In the genomic region with DNA sequence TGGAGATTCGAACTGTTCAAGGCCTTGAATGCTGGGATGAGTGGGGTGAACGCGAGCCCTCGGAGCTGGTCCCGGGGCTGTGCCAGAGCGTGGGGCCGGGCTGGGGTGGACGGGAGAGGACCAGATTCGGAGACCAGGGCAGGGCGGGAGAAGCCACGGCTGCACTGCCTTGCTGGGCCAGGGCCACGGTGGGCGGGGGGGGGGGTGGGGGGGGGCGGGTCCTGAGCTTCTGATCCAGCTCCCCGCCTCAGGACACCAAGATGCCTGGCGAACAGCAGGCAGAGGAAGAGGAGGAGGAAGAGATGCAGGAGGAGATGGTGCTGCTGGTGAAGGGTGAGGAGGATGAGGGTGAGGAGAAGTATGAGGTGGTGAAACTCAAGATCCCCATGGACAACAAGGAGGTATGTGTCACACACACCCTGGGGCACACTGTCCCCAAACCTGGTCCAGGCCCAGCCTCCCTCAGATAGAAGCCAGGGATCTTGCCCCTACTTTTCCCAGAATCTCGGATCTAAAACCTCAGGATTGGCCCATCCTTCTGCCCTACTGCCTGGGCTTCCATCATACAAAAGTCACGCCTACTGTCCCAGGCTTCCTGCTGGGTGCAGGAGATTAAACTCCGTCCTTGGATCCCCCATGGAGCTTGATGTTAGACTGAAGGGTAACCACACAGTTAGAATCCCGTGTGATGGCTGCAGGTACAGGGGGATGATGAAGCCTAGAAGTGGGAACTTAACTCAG, we compare ENCODE assay signal across 2 cellular contexts.
TF ChIP-seq lines count a peak whose summit lies in the region.

No MANE protein-coding gene starts in this region.

TF ChIP-seq in SK-N-SH, 30 proteins besides CTCF, POLR2A, EP300 and RAD21 (continued from another document):
- no peak for TF ChIP-seq USF2 (IDR thresholded peaks at IDR 0.05; ENCODE audit: borderline replicate concordance, low read depth, low read length)
- TF ChIP-seq, protein P1, sequence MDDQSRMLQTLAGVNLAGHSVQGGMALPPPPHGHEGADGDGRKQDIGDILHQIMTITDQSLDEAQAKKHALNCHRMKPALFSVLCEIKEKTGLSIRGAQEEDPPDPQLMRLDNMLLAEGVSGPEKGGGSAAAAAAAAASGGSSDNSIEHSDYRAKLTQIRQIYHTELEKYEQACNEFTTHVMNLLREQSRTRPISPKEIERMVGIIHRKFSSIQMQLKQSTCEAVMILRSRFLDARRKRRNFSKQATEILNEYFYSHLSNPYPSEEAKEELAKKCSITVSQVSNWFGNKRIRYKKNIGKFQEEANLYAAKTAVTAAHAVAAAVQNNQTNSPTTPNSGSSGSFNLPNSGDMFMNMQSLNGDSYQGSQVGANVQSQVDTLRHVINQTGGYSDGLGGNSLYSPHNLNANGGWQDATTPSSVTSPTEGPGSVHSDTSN (IDR thresholded peaks at IDR 0.05), result no peak

TF ChIP-seq in SK-N-SH treated with all-trans-retinoic acid at 6 μM for 48 hours, 23 proteins besides CTCF, POLR2A, EP300 and RAD21:
- TF ChIP-seq POU6F1 (CRISPR knock-in tag; IDR thresholded peaks at IDR 0.05; ENCODE audit: borderline replicate concordance, low read depth), result no peak
